Comparison of ENCODE assay signal across 8 cellular contexts in genomic region chr6:89411269-89412070, GRCh38. TPM values are rescaled to one million over a fixed set of nuclear protein-coding genes. Genes with fewer than 3 reads are reported as not detected.
DNase-seq lines count a peak whose midpoint lies in the region; ATAC-seq, FAIRE-seq and TF ChIP-seq lines count a peak whose summit lies in the region.

No MANE protein-coding gene starts in this region.

- CTCF ChIA-PET in K562 (lab: Yijun Ruan, JAX; ENCODE audit: low intra/inter-chr PET ratio), result no interaction called here

- peaks cover 0 to 17% of the 10 kb centered on the region in 2 experiments; a peak in 2 of 5 replicates for H3K4me1 ChIP-seq in K562 (replicated peaks in 1 of 2; ENCODE audit: control insufficient read depth in 2 of 2, insufficient read depth in 2 of 2, low read length in 2 of 2)

- no peak overlapping the region for H3K9ac ChIP-seq in K562 (ENCODE audit: insufficient read depth in 1 of 2, low read depth in 2 of 2, low read length in 2 of 2)

- no peak for TF ChIP-seq RAD21 in K562 (CRISPR knock-in tag; conservative IDR thresholded peaks at IDR 0.05 in 1 of 2, IDR thresholded peaks at IDR 0.05 in 1 of 2)

- no peak overlapping the region for H2AFZ ChIP-seq in K562 (ENCODE audit: low read depth, low read length)

- peak overlapping the region; percentile 29 for H3K4me3 ChIP-seq in AG10803 (ENCODE audit: low read length)
- H3K4me3 ChIP-seq in K562, result peak overlapping the region; percentile 27

- peak; percentile 27 for ATAC-seq in GM18873 (IDR thresholded peaks at IDR 0.05; ENCODE audit: low FRiP score, unreplicated experiment)
- peak; percentile 33 for ATAC-seq in HG03139 (IDR thresholded peaks at IDR 0.05; ENCODE audit: unreplicated experiment)
- peak; percentile 68 for ATAC-seq in K562

- in situ Hi-C loops in K562 (cut with MboI), result no loop called here

- POLR2A ChIA-PET in K562 (lab: Yijun Ruan, JAX), result no interaction called here

- peaks cover 32 to 48% of the 10 kb centered on the region in 2 experiments for H3K27me3 ChIP-seq in K562 (ENCODE audit: control insufficient read depth in 2 of 2, insufficient read depth in 2 of 2, low read length in 2 of 2)

- no TSS peak for BruUV-seq in K562 (replicated peaks; lab: Mats Ljungman, UMichigan)

- H3K9me3 ChIP-seq in K562 (replicated peaks; ENCODE audit: control insufficient read depth, insufficient read depth, low read depth, low read length), result no peaks in the 10 kb centered on the region

- H3K36me3 ChIP-seq in K562 (ENCODE audit: control insufficient read depth, insufficient read depth, low read length), result no peaks in the 10 kb centered on the region

- TF ChIP-seq POLR2A in K562 (conservative IDR thresholded peaks at IDR 0.05), result no peak

- H3K79me2 ChIP-seq in K562 (ENCODE audit: control insufficient read depth, insufficient read depth, low read length), result no peaks in the 10 kb centered on the region

- no peak for DNase-seq in AG10803 (ENCODE audit: low read depth)
- DNase-seq in RPMI8226, result peak; percentile 35
- DNase-seq in K562 (ENCODE audit: extremely low read depth in 1 of 4, low spot score in 3 of 4), result peak in 2 of 4 experiments; percentile 15 to 23
- peak; percentile 62 for DNase-seq in iPS-NIHi7 (ENCODE audit: extremely low spot score)
- peak; percentile 33 for DNase-seq in stimulated activated CD4-positive, alpha-beta T cell treated with anti-CD3 and anti-CD28 coated beads, Interleukin-12 subunit alpha, Interleukin-12 subunit beta, amount 100 ng/mL, for 4 hours
- no peak for DNase-seq in KG1 (lab: John Stamatoyannopoulos, UW)

- TF ChIP-seq CTCF in AG10803 (conservative IDR thresholded peaks at IDR 0.05; ENCODE audit: low read length), result no peak
- no peak for TF ChIP-seq CTCF in K562 (IDR thresholded peaks at IDR 0.05 in 2 of 3, conservative IDR thresholded peaks at IDR 0.05 in 1 of 3; ENCODE audit: insufficient read depth in 2 of 3, low read depth in 1 of 3, low read length in 3 of 3)

- H3K27ac ChIP-seq in K562 (ENCODE audit: extremely low read depth, low read depth, low read length), result no peak overlapping the region

- H3K9me1 ChIP-seq in K562 (ENCODE audit: control insufficient read depth, insufficient read depth, low read length), result peaks cover 2% of the 10 kb centered on the region

- TF ChIP-seq EP300 in K562 (IDR thresholded peaks at IDR 0.05; ENCODE audit: low read length), result no peak

- 0 out of 2 replicates have a peak, but pooled peaks cover 3% of the 10 kb centered on the region for H4K20me1 ChIP-seq in K562 (replicated peaks; ENCODE audit: control insufficient read depth, insufficient read depth, low read length)

- intact Hi-C loops in K562 (cut with micrococcal nuclease), result no loop called here

- H3K4me2 ChIP-seq in K562 (ENCODE audit: insufficient read depth, low read length), result no peak overlapping the region

- whole genome bisulfite sequencing in K562 (ENCODE audit: insufficient coverage, low coverage, missing lambda C conversion rate), result 13% methylated on average over 18 of the region's 83 CpGs

- no peak for FAIRE-seq in K562 (lab: Jason Lieb, UNC)

TF ChIP-seq in K562, 482 proteins besides CTCF, POLR2A, EP300 and RAD21:
- TF ChIP-seq TRIM25 (IDR thresholded peaks at IDR 0.05; ENCODE audit: borderline replicate concordance) (no peak), ZBTB17 (CRISPR knock-in tag; IDR thresholded peaks at IDR 0.05) (no peak), TFAP4 (CRISPR knock-in tag; IDR thresholded peaks at IDR 0.05; ENCODE audit: borderline replicate concordance) (peak; percentile 8; the same call in 1 of the 2 replicates), ZNF263 (CRISPR knock-in tag; IDR thresholded peaks at IDR 0.05; ENCODE audit: borderline replicate concordance) (0 out of 2 replicates have a peak, but pooled peaks have one; percentile 37), ZNF316 (IDR thresholded peaks at IDR 0.05) (no peak)

RNA-seq across cellular contexts. Expression of gene RRAGD, which starts 0.6 kb away (rescaled TPM):
- total RNA-seq in K562 (2011; cell fraction: chromatin; rRNA removed; ENCODE audit: low replicate concordance), result not detected in 2 replicates
- total RNA-seq in K562 (2011; cell fraction: nucleolus; rRNA removed), result not detected in 2 replicates
- not detected in 2 replicates for total RNA-seq in K562 (2011; cell fraction: nucleoplasm; rRNA removed)
- total RNA-seq in K562 (2014; rRNA removed) (not detected in 2 replicates), K562 (2014; rRNA removed; fragmentation: Illumina TruSeq; extraction: Trizol) (not detected in 2 replicates), K562 (2015; rRNA removed; fragmentation: Illumina TruSeq; extraction: Trizol) (0.07 TPM in 1 of 2 replicates, not detected in the other), K562 (2021) (0.04 TPM in 1 of 2 replicates, not detected in the other)
- polyA plus RNA-seq in K562 (2011; rRNA removed) (0.03 and 0.24 TPM in 2 replicates), K562 (2014; fragmentation: Illumina TruSeq; extraction: Trizol) (not detected in 2 replicates), K562 (2014; fragmentation: Nextera tagmentation; extraction: Ambion mirVana) (not detected), K562 (2014; rRNA removed) (not detected in 2 replicates)
- polyA plus RNA-seq in K562 (2011; cell fraction: cytosol; rRNA removed), result 0.03 TPM in 1 of 2 replicates, not detected in the other
- 0.14 TPM in 1 of 2 replicates, not detected in the other for polyA plus RNA-seq in K562 (2011; cell fraction: nucleus; rRNA removed)
- polyA plus RNA-seq in K562 (2012), result 0.03 and 0.12 TPM in 2 replicates
- 0.15 TPM in 1 of 2 replicates, not detected in the other for polyA minus RNA-seq in K562 (2011; rRNA and poly(A)+ RNA removed)
- polyA minus RNA-seq in K562 (2011; cell fraction: cytosol; rRNA and poly(A)+ RNA removed), result not detected in 2 replicates
- polyA minus RNA-seq in K562 (2011; cell fraction: nucleus; rRNA and poly(A)+ RNA removed), result not detected in 2 replicates

RNA-seq across cellular contexts. Expression of gene ANKRD6, which starts 21.5 kb away (rescaled TPM):
- total RNA-seq in K562 (2011; cell fraction: chromatin; rRNA removed; ENCODE audit: low replicate concordance), result 0.26 TPM in 1 of 2 replicates, not detected in the other
- not detected in 2 replicates for total RNA-seq in K562 (2011; cell fraction: nucleolus; rRNA removed)
- not detected in 2 replicates for total RNA-seq in K562 (2011; cell fraction: nucleoplasm; rRNA removed)
- total RNA-seq in K562 (2014; rRNA removed), result not detected in 2 replicates
- total RNA-seq in K562 (2014; rRNA removed; fragmentation: Illumina TruSeq; extraction: Trizol), result 0.22 TPM in 1 of 2 replicates, not detected in the other
- not detected in 2 replicates for total RNA-seq in K562 (2015; rRNA removed; fragmentation: Illumina TruSeq; extraction: Trizol)
- 0.13 TPM in 1 of 2 replicates, not detected in the other for total RNA-seq in K562 (2021)
- 0.08 and 0.23 TPM in 2 replicates for polyA plus RNA-seq in K562 (2011; rRNA removed)
- polyA plus RNA-seq in K562 (2011; cell fraction: cytosol; rRNA removed), result 0.01 and 0.03 TPM in 2 replicates
- polyA plus RNA-seq in K562 (2011; cell fraction: nucleus; rRNA removed), result 0.07 and 0.13 TPM in 2 replicates
- 0.12 and 0.55 TPM in 2 replicates for polyA plus RNA-seq in K562 (2012)
- not detected in 2 replicates for polyA plus RNA-seq in K562 (2014; fragmentation: Illumina TruSeq; extraction: Trizol)
- polyA plus RNA-seq in K562 (2014; fragmentation: Nextera tagmentation; extraction: Ambion mirVana), result under 1 TPM; 0.04 TPM
- polyA plus RNA-seq in K562 (2014; rRNA removed), result 1.3 TPM in 1 of 2 replicates, not detected in the other
- 0.54 TPM in 1 of 2 replicates, not detected in the other for polyA minus RNA-seq in K562 (2011; rRNA and poly(A)+ RNA removed)
- polyA minus RNA-seq in K562 (2011; cell fraction: cytosol; rRNA and poly(A)+ RNA removed), result 1.3 TPM in 1 of 2 replicates, not detected in the other
- not detected in 2 replicates for polyA minus RNA-seq in K562 (2011; cell fraction: nucleus; rRNA and poly(A)+ RNA removed)

RNA-seq across cellular contexts. Expression of gene UBE2J1, which starts 58.9 kb away (rescaled TPM):
- 4.2 and 10.1 TPM in 2 replicates for total RNA-seq in K562 (2011; cell fraction: chromatin; rRNA removed; ENCODE audit: low replicate concordance)
- total RNA-seq in K562 (2011; cell fraction: nucleolus; rRNA removed), result 3.0 and 3.3 TPM in 2 replicates
- 6.1 and 12.7 TPM in 2 replicates for total RNA-seq in K562 (2011; cell fraction: nucleoplasm; rRNA removed)
- total RNA-seq in K562 (2014; rRNA removed) (19.6 and 19.7 TPM in 2 replicates), K562 (2014; rRNA removed; fragmentation: Illumina TruSeq; extraction: Trizol) (27.2 and 30.0 TPM in 2 replicates), K562 (2015; rRNA removed; fragmentation: Illumina TruSeq; extraction: Trizol) (25.8 and 28.5 TPM in 2 replicates), K562 (2021) (22.0 and 22.4 TPM in 2 replicates)
- polyA plus RNA-seq in K562 (2011; rRNA removed) (25.8 and 32.6 TPM in 2 replicates), K562 (2014; fragmentation: Illumina TruSeq; extraction: Trizol) (24.6 and 28.9 TPM in 2 replicates), K562 (2014; fragmentation: Nextera tagmentation; extraction: Ambion mirVana) (10 to 100 TPM; 11.6 to 14.9 TPM), K562 (2014; rRNA removed) (18.8 and 20.6 TPM in 2 replicates)
- polyA plus RNA-seq in K562 (2011; cell fraction: cytosol; rRNA removed), result 11.5 and 16.4 TPM in 2 replicates
- 6.1 and 7.8 TPM in 2 replicates for polyA plus RNA-seq in K562 (2011; cell fraction: nucleus; rRNA removed)
- 19.3 and 26.0 TPM in 2 replicates for polyA plus RNA-seq in K562 (2012)
- polyA minus RNA-seq in K562 (2011; rRNA and poly(A)+ RNA removed), result 34.0 and 34.2 TPM in 2 replicates
- 12.6 and 13.2 TPM in 2 replicates for polyA minus RNA-seq in K562 (2011; cell fraction: cytosol; rRNA and poly(A)+ RNA removed)
- 3.6 and 7.0 TPM in 2 replicates for polyA minus RNA-seq in K562 (2011; cell fraction: nucleus; rRNA and poly(A)+ RNA removed)

Comparison
In these comparisons a context has a peak if more than half of its experiments do, and no peak if none do; other contexts are left out.
1. DNase-seq: peak in RPMI8226 (single experiment), iPS-NIHi7 (single experiment) and stimulated activated CD4-positive, alpha-beta T cell treated with anti-CD3 and anti-CD28 coated beads, Interleukin-12 subunit alpha, Interleukin-12 subunit beta, amount 100 ng/mL, for 4 hours (single experiment); none in AG10803 (single experiment) and KG1 (single experiment).
2. Peak in every context shown above with its lines, with median percentiles within 50 percentile points of each other: ATAC-seq.